ENCODE assay signal across 13 cellular contexts in genomic region chr5:56099346-56099745, GRCh38.
DNase-seq lines count a peak whose midpoint lies in the region; ATAC-seq and TF ChIP-seq lines count a peak whose summit lies in the region.
"Had no signal": no experiment of that assay in that cellular context is flagged by ENCODE, and none has a peak within 500 bp of the region (broad histone marks: within the 10 kb centered on the region; RNA-seq: fewer than 3 reads in every experiment).

No MANE protein-coding gene starts in this region.

- H3K4me1 ChIP-seq in ACC112 (ENCODE audit: control insufficient read depth, insufficient read depth, low read length, unreplicated experiment) (peaks cover 25% of the 10 kb centered on the region), left lung (peaks cover 0 to 11% of the 10 kb centered on the region in 2 donors)

- no peaks in the 10 kb centered on the region for H3K27me3 ChIP-seq in ACC112 (ENCODE audit: insufficient read depth, low read length)
- no peaks in the 10 kb centered on the region for H3K27me3 ChIP-seq in left lung
- H3K27me3 ChIP-seq: cardiac muscle cell had no signal

- H3K4me3 ChIP-seq in ACC112 (ENCODE audit: low read depth, low read length) (peak overlapping the region; percentile 24; the same call in 1 of the 2 replicates), left lung (no peak overlapping the region)
- H3K4me3 ChIP-seq: cardiac muscle cell had no signal

- peak; percentile 88 for DNase-seq in EH (ENCODE audit: low read depth)
- peak; percentile 22 for DNase-seq in astrocyte of the hippocampus (ENCODE audit: low read depth, low spot score)
- no peak for DNase-seq in left lung
- DNase-seq in GOT3 (lab: John Stamatoyannopoulos, UW): no peak
- no peak for DNase-seq in COLO668 (lab: John Stamatoyannopoulos, UW; ENCODE audit: unreplicated experiment)
- no peak for DNase-seq in posterior cingulate gyrus
- no peak for DNase-seq in endothelial cell (ENCODE audit: low spot score)
- DNase-seq: activated CD8-positive, alpha-beta memory T cell treated with anti-CD3 and anti-CD28 coated beads, Interleukin-2, amount 10 ng/mL, durations not matched to agents 7 days and 5 days; NCI-H1694; stimulated activated CD8-positive, alpha-beta memory T cell treated with anti-CD3 and anti-CD28 coated beads, Interleukin-4, amount 100 ng/mL, for 48 hours had no signal

- H3K4me3 Mint-ChIP-seq in endothelial cell (ENCODE audit: unreplicated experiment): no peak overlapping the region
- H3K4me3 Mint-ChIP-seq: activated CD8-positive, alpha-beta memory T cell treated with anti-CD3 and anti-CD28 coated beads, Interleukin-2, amount 10 ng/mL, durations not matched to agents 7 days and 5 days had no signal

- H3K36me3 Mint-ChIP-seq in endothelial cell (ENCODE audit: low read depth, unreplicated experiment): no peaks in the 10 kb centered on the region

- intact Hi-C loops in left lung (cut with DNase I) (no loop called here), posterior cingulate gyrus (cut with DNase I) (no loop called here)

- ATAC-seq in left lung: peak; percentile 15
- ATAC-seq: activated CD8-positive, alpha-beta memory T cell treated with anti-CD3 and anti-CD28 coated beads, Interleukin-2, amount 10 ng/mL, durations not matched to agents 7 days and 5 days; esophagus mucosa had no signal

- no peaks in the 10 kb centered on the region for H3K79me2 ChIP-seq in ACC112 (ENCODE audit: control insufficient read depth, insufficient read depth, low read length, unreplicated experiment)

- TF ChIP-seq CTCF in left lung (IDR thresholded peaks at IDR 0.05): no peak
- no peak for TF ChIP-seq CTCF in endothelial cell (IDR thresholded peaks at IDR 0.05; ENCODE audit: unreplicated experiment)

- peaks cover 2% of the 10 kb centered on the region for H3K27me3 Mint-ChIP-seq in endothelial cell (ENCODE audit: unreplicated experiment)

- peaks cover 3% of the 10 kb centered on the region for H3K9me3 Mint-ChIP-seq in endothelial cell (ENCODE audit: unreplicated experiment)

- no peak overlapping the region for H2AFZ ChIP-seq in ACC112 (ENCODE audit: low read length, unreplicated experiment)

- no peaks in the 10 kb centered on the region for H3K4me1 Mint-ChIP-seq in endothelial cell (ENCODE audit: unreplicated experiment)

- no peak overlapping the region for H3K27ac Mint-ChIP-seq in endothelial cell (ENCODE audit: unreplicated experiment)
- H3K27ac Mint-ChIP-seq: activated CD8-positive, alpha-beta memory T cell treated with anti-CD3 and anti-CD28 coated beads, Interleukin-2, amount 10 ng/mL, durations not matched to agents 7 days and 5 days had no signal

- H3K9me3 ChIP-seq in left lung: no peaks in the 10 kb centered on the region

- peak overlapping the region; percentile 75 for H3K27ac ChIP-seq in ACC112 (ENCODE audit: low read depth, low read length)
- no peak overlapping the region for H3K27ac ChIP-seq in left lung
- H3K27ac ChIP-seq: cardiac muscle cell had no signal

- no peaks in the 10 kb centered on the region for H3K36me3 ChIP-seq in ACC112 (ENCODE audit: insufficient read depth, low read length)
- H3K36me3 ChIP-seq in left lung: no peaks in the 10 kb centered on the region
- H3K36me3 ChIP-seq: cardiac muscle cell had no signal

Comparison
In these comparisons a context has a peak if more than half of its experiments do, and no peak if none do; other contexts are left out.
1. DNase-seq: peak in EH (single experiment) and astrocyte of the hippocampus (single experiment); none in left lung (0 of 2), GOT3 (single experiment), COLO668 (single experiment), posterior cingulate gyrus (0 of 10) and endothelial cell (single experiment).